Comparison of ENCODE assay signal across 8 cellular contexts in the genomic region with DNA sequence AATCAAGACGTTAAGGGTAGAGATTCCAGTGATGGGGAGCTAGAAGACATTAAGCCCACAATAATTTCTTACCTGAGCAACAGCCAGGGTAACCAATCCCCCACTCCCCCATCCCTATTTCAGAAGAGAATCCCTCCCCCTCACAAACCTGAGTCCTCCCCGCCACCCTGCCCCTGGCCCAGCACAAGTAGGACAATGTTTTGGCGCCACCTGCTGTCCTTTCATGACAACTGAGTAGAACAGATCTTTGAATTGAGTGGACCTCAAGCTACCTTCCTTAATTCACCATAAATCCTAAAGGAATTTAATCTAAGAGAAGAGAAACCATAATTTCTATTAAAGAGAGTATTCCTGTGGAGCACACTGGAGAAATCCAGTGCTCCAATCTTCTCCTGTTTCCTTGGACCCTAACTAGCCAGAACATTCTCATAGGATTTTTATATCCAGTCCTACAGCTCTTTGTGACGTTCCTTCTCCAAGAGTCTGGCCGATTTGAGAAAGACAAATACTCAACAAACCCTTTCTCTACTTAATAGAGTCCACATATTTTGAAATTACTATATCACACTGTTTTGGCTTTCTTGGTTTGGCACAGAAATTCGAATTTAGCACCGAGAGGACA. TPM values are rescaled to one million over a fixed set of nuclear protein-coding genes. Genes with fewer than 3 reads are reported as not detected.
DNase-seq lines count a peak whose midpoint lies in the region; FAIRE-seq and TF ChIP-seq lines count a peak whose summit lies in the region.
"Had no signal": no experiment of that assay in that cellular context is flagged by ENCODE, and none has a peak within 500 bp of the region (broad histone marks: within the 10 kb centered on the region; RNA-seq: fewer than 3 reads in every experiment).

No MANE protein-coding gene starts in this region.

- FAIRE-seq in G401.6 (lab: Jason Lieb, UNC) = peak; percentile 33
- FAIRE-seq: endometrium had no signal

- H3K36me3 ChIP-seq in MG63 = no peaks in the 10 kb centered on the region
- no peaks in the 10 kb centered on the region for H3K36me3 ChIP-seq in kidney epithelial cell (ENCODE audit: control insufficient read depth, insufficient read depth, low read length)

- DNase-seq in MG63 = peak; percentile 24
- peak; percentile 68 to 71 for DNase-seq in cardiac fibroblast (ENCODE audit: low read depth in 2 of 2)
- DNase-seq in kidney epithelial cell (ENCODE audit: low read depth) = no peak
- DNase-seq in stimulated activated CD4-positive, alpha-beta T cell treated with anti-CD3 and anti-CD28 coated beads, Interleukin-4, amount 100 ng/mL, for 4 hours = peak; percentile 46 to 54
- DNase-seq in T1000 (lab: John Stamatoyannopoulos, UW) = no peak

- H3K27me3 ChIP-seq in MG63 = no peaks in the 10 kb centered on the region
- H3K27me3 ChIP-seq in kidney epithelial cell (ENCODE audit: control insufficient read depth, insufficient read depth, low read length) = no peaks in the 10 kb centered on the region

- no peaks in the 10 kb centered on the region for H3K9me3 ChIP-seq in MG63

- H3K4me3 ChIP-seq in MG63 (no peak overlapping the region), WI38 (ENCODE audit: low read depth, low read length) (no peak overlapping the region), cardiac fibroblast (replicated peaks in 1 of 2; ENCODE audit: low read depth in 2 of 2, low read length in 2 of 2) (no peak overlapping the region), kidney epithelial cell (ENCODE audit: low read depth, low read length) (no peak overlapping the region)

- TF ChIP-seq CTCF in WI38 (IDR thresholded peaks at IDR 0.05; ENCODE audit: low read depth, low read length) (peak; percentile 63), cardiac fibroblast (IDR thresholded peaks at IDR 0.05; ENCODE audit: low read depth, low read length) (peak; percentile 64), kidney epithelial cell (IDR thresholded peaks at IDR 0.05; ENCODE audit: insufficient read depth, low read length, poor library complexity, severe bottlenecking) (peak; percentile 77)

RNA-seq across cellular contexts. Expression of a gene that starts 41.1 kb away (rescaled TPM):
- total RNA-seq in MG63 (2014; rRNA removed; shearing (Covaris generic); ENCODE audit: low replicate concordance) = 20.9 and 22.6 TPM in 2 replicates
- total RNA-seq in kidney epithelial cell = 16.1 and 19.1 TPM in 2 replicates

RNA-seq across cellular contexts. Expression of a gene that starts 50.3 kb away (rescaled TPM):
- total RNA-seq in MG63 (2014; rRNA removed; shearing (Covaris generic); ENCODE audit: low replicate concordance) = not detected in 2 replicates
- 0.84 and 1.2 TPM in 2 replicates for total RNA-seq in kidney epithelial cell

RNA-seq across cellular contexts. Expression of a gene that starts 57.2 kb away (rescaled TPM):
- total RNA-seq in MG63 (2014; rRNA removed; shearing (Covaris generic); ENCODE audit: low replicate concordance) = 35.2 and 40.6 TPM in 2 replicates
- 54.2 and 55.3 TPM in 2 replicates for total RNA-seq in kidney epithelial cell

RNA-seq across cellular contexts. Expression of a gene that starts 58.5 kb away (rescaled TPM):
- 52.2 and 85.4 TPM in 2 replicates for total RNA-seq in MG63 (2014; rRNA removed; shearing (Covaris generic); ENCODE audit: low replicate concordance)
- 95.2 and 111 TPM in 2 replicates for total RNA-seq in kidney epithelial cell

RNA-seq across cellular contexts. Expression of a gene that starts 58.8 kb away (rescaled TPM):
- total RNA-seq in MG63 (2014; rRNA removed; shearing (Covaris generic); ENCODE audit: low replicate concordance) = 0.16 TPM in 1 of 2 replicates, not detected in the other
- total RNA-seq in kidney epithelial cell = not detected in 2 replicates

Comparison
In these comparisons a context has a peak if more than half of its experiments do, and no peak if none do; other contexts are left out.
1. DNase-seq: peak in MG63 (single experiment), cardiac fibroblast (2 of 2) and stimulated activated CD4-positive, alpha-beta T cell treated with anti-CD3 and anti-CD28 coated beads, Interleukin-4, amount 100 ng/mL, for 4 hours (2 of 2); none in kidney epithelial cell (single experiment) and T1000 (single experiment).
2. Peak in every context shown above with its lines, with median percentiles within 50 percentile points of each other: CTCF ChIP-seq.